ENCODE assay signal across 23 cellular contexts in genomic region chr7:158343936-158344455, GRCh38.
"Had no signal": no experiment of that assay in that cellular context is flagged by ENCODE, and none has a peak within 500 bp of the region (broad histone marks: within the 10 kb centered on the region; RNA-seq: fewer than 3 reads in every experiment).

No MANE protein-coding gene starts in this region.

- H3K4me3 Mint-ChIP-seq: activated B cell treated with CpG ODN at 0.5 μM for 24 hours, nephron progenitor cell had no signal

- H3K27me3 Mint-ChIP-seq: activated B cell treated with CpG ODN at 0.5 μM for 24 hours had no signal

- H3K4me1 Mint-ChIP-seq: activated B cell treated with CpG ODN at 0.5 μM for 24 hours, nephron progenitor cell had no signal

- H3K36me3 ChIP-seq: brain microvascular endothelial cell, esophagus squamous epithelium, heart right ventricle, neutrophil, ovary, thoracic aorta, upper lobe of left lung, vagina had no signal

- H3K27me3 ChIP-seq: brain microvascular endothelial cell, esophagus squamous epithelium, neutrophil, ovary, upper lobe of left lung, vagina had no signal

- DNase-seq: activated B cell treated with CpG ODN at 0.5 μM for 24 hours; activated CD4-positive, alpha-beta T cell treated with anti-CD3 and anti-CD28 coated beads, Interleukin-2, amount 50 U/mL, for 1 hour; activated gamma-delta T cell; activated naive CD4-positive, alpha-beta T cell treated with anti-CD3 and anti-CD28 coated beads, Interleukin-2, amount 50 U/mL, for 16 hours; activated T-cell treated with anti-CD3 and anti-CD28 coated beads, Interleukin-2, amount 50 U/mL, for 1 hour; amniotic stem cell; brain microvascular endothelial cell; esophagus squamous epithelium; foreskin melanocyte; kidney glomerular epithelial cell; left ventricle myocardium superior; mucosa of descending colon; nephron progenitor cell; psoas muscle; stimulated activated naive CD8-positive, alpha-beta T cell treated with anti-CD3 and anti-CD28 coated beads, Interleukin-15, Interleukin-2, amounts not matched to agents 100 U/mL and 50 U/mL, for 24 hours; T-helper 2 cell had no signal

- H3K27ac ChIP-seq: brain microvascular endothelial cell, epithelial cell of prostate, esophagus squamous epithelium, heart right ventricle, neutrophil, ovary, psoas muscle, thoracic aorta, upper lobe of left lung, vagina had no signal

- H3K4me3 ChIP-seq: esophagus squamous epithelium, heart right ventricle, mucosa of descending colon, ovary, psoas muscle, thoracic aorta, upper lobe of left lung, vagina had no signal

- H3K27ac Mint-ChIP-seq: activated B cell treated with CpG ODN at 0.5 μM for 24 hours, nephron progenitor cell had no signal

- H3K9me3 ChIP-seq: esophagus squamous epithelium, mucosa of descending colon, ovary, psoas muscle, thoracic aorta, upper lobe of left lung, vagina had no signal

- H3K4me1 ChIP-seq: esophagus squamous epithelium, heart right ventricle, psoas muscle, upper lobe of left lung, vagina had no signal

- ATAC-seq: left ventricle myocardium superior; mucosa of descending colon; psoas muscle; stimulated activated naive CD8-positive, alpha-beta T cell treated with anti-CD3 and anti-CD28 coated beads, Interleukin-15, Interleukin-2, amounts not matched to agents 100 U/mL and 50 U/mL, for 24 hours had no signal
